In genomic region chr18:48942554-48943261, GRCh38 we compare ENCODE assay signal across 1 cellular context.
TF ChIP-seq lines count a peak whose summit lies in the region.

No MANE protein-coding gene starts in this region.

TF ChIP-seq in HepG2, 621 proteins besides CTCF, POLR2A, EP300 and RAD21 (continued from another document and continues in another):
- TF ChIP-seq, protein P1, sequence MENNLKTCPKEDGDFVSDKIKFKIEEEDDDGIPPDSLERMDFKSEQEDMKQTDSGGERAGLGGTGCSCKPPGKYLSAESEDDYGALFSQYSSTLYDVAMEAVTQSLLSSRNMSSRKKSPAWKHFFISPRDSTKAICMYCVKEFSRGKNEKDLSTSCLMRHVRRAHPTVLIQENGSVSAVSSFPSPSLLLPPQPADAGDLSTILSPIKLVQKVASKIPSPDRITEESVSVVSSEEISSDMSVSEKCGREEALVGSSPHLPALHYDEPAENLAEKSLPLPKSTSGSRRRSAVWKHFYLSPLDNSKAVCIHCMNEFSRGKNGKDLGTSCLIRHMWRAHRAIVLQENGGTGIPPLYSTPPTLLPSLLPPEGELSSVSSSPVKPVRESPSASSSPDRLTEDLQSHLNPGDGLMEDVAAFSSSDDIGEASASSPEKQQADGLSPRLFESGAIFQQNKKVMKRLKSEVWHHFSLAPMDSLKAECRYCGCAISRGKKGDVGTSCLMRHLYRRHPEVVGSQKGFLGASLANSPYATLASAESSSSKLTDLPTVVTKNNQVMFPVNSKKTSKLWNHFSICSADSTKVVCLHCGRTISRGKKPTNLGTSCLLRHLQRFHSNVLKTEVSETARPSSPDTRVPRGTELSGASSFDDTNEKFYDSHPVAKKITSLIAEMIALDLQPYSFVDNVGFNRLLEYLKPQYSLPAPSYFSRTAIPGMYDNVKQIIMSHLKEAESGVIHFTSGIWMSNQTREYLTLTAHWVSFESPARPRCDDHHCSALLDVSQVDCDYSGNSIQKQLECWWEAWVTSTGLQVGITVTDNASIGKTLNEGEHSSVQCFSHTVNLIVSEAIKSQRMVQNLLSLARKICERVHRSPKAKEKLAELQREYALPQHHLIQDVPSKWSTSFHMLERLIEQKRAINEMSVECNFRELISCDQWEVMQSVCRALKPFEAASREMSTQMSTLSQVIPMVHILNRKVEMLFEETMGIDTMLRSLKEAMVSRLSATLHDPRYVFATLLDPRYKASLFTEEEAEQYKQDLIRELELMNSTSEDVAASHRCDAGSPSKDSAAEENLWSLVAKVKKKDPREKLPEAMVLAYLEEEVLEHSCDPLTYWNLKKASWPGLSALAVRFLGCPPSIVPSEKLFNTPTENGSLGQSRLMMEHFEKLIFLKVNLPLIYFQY (CRISPR knock-in tag; IDR thresholded peaks at IDR 0.05; ENCODE audit: borderline replicate concordance): peak; percentile 28; the same call in 1 of the 2 replicates
- TF ChIP-seq, protein P2, sequence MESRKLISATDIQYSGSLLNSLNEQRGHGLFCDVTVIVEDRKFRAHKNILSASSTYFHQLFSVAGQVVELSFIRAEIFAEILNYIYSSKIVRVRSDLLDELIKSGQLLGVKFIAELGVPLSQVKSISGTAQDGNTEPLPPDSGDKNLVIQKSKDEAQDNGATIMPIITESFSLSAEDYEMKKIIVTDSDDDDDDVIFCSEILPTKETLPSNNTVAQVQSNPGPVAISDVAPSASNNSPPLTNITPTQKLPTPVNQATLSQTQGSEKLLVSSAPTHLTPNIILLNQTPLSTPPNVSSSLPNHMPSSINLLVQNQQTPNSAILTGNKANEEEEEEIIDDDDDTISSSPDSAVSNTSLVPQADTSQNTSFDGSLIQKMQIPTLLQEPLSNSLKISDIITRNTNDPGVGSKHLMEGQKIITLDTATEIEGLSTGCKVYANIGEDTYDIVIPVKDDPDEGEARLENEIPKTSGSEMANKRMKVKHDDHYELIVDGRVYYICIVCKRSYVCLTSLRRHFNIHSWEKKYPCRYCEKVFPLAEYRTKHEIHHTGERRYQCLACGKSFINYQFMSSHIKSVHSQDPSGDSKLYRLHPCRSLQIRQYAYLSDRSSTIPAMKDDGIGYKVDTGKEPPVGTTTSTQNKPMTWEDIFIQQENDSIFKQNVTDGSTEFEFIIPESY (CRISPR knock-in tag; IDR thresholded peaks at IDR 0.05): no peak
- TF ChIP-seq, protein P3, sequence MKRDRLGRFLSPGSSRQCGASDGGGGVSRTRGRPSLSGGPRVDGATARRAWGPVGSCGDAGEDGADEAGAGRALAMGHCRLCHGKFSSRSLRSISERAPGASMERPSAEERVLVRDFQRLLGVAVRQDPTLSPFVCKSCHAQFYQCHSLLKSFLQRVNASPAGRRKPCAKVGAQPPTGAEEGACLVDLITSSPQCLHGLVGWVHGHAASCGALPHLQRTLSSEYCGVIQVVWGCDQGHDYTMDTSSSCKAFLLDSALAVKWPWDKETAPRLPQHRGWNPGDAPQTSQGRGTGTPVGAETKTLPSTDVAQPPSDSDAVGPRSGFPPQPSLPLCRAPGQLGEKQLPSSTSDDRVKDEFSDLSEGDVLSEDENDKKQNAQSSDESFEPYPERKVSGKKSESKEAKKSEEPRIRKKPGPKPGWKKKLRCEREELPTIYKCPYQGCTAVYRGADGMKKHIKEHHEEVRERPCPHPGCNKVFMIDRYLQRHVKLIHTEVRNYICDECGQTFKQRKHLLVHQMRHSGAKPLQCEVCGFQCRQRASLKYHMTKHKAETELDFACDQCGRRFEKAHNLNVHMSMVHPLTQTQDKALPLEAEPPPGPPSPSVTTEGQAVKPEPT (CRISPR knock-in tag; IDR thresholded peaks at IDR 0.05; ENCODE audit: low read depth): no peak
- no peak for TF ChIP-seq NKX3-1 (CRISPR knock-in tag; IDR thresholded peaks at IDR 0.05)
- TF ChIP-seq BRCA1 (CRISPR knock-in tag; IDR thresholded peaks at IDR 0.05): no peak
- TF ChIP-seq THAP9 (CRISPR knock-in tag; IDR thresholded peaks at IDR 0.05; ENCODE audit: borderline replicate concordance): no peak
- no peak for TF ChIP-seq ZNF460 (CRISPR knock-in tag; IDR thresholded peaks at IDR 0.05; ENCODE audit: borderline replicate concordance)
- no peak for TF ChIP-seq JDP2 (CRISPR knock-in tag; IDR thresholded peaks at IDR 0.05; ENCODE audit: borderline replicate concordance)
- TF ChIP-seq CENPX (CRISPR knock-in tag; IDR thresholded peaks at IDR 0.05): no peak
- TF ChIP-seq ZNF292 (CRISPR knock-in tag; IDR thresholded peaks at IDR 0.05; ENCODE audit: borderline replicate concordance, low read depth): peak; percentile 72; the same call in 1 of the 2 replicates
- TF ChIP-seq TCF7 (IDR thresholded peaks at IDR 0.05; ENCODE audit: low read depth): no peak
- no peak for TF ChIP-seq E2F5 (CRISPR knock-in tag; conservative IDR thresholded peaks at IDR 0.05)
- no peak for TF ChIP-seq HDAC6 (IDR thresholded peaks at IDR 0.05; ENCODE audit: low read depth, low read length)
- peak; percentile 51; the same call in 1 of the 2 replicates for TF ChIP-seq HOXA3 (CRISPR knock-in tag; IDR thresholded peaks at IDR 0.05)
- 0 out of 4 replicates have a peak, but pooled peaks of 1 of the 2 experiments have one; percentile 20 for TF ChIP-seq ATF4 (CRISPR knock-in tag; IDR thresholded peaks at IDR 0.05)
- no peak for TF ChIP-seq NR0B2 (CRISPR knock-in tag; IDR thresholded peaks at IDR 0.05)
- no peak for TF ChIP-seq SATB2 (CRISPR knock-in tag; IDR thresholded peaks at IDR 0.05)
- no peak for TF ChIP-seq REPIN1 (CRISPR knock-in tag; IDR thresholded peaks at IDR 0.05; ENCODE audit: borderline replicate concordance, low read depth)
- TF ChIP-seq STAT5B (CRISPR knock-in tag; IDR thresholded peaks at IDR 0.05): no peak
- no peak for TF ChIP-seq REL (CRISPR knock-in tag; conservative IDR thresholded peaks at IDR 0.05)
- TF ChIP-seq ZNF430 (CRISPR knock-in tag; IDR thresholded peaks at IDR 0.05): 0 out of 2 replicates have a peak, but pooled peaks have one; percentile 46
- TF ChIP-seq DPF2 (CRISPR knock-in tag; IDR thresholded peaks at IDR 0.05; ENCODE audit: borderline replicate concordance, low read depth): no peak
- no peak for TF ChIP-seq ZNF234 (CRISPR knock-in tag; conservative IDR thresholded peaks at IDR 0.05)
- no peak for TF ChIP-seq ZNF317 (CRISPR knock-in tag; IDR thresholded peaks at IDR 0.05)
- no peak for TF ChIP-seq ZNF850 (CRISPR knock-in tag; conservative IDR thresholded peaks at IDR 0.05)
- no peak for TF ChIP-seq ZNF367 (CRISPR knock-in tag; IDR thresholded peaks at IDR 0.05; ENCODE audit: borderline replicate concordance)
- TF ChIP-seq ZNF747 (CRISPR knock-in tag; IDR thresholded peaks at IDR 0.05; ENCODE audit: borderline replicate concordance): no peak
- no peak for TF ChIP-seq SRSF4 (IDR thresholded peaks at IDR 0.05; ENCODE audit: low read depth, low read length, poor library complexity, severe bottlenecking)
- no peak for TF ChIP-seq BHLHE40 (IDR thresholded peaks at IDR 0.05; ENCODE audit: low read length)
- no peak for TF ChIP-seq ZBTB44 (CRISPR knock-in tag; IDR thresholded peaks at IDR 0.05)
- TF ChIP-seq, protein P4, sequence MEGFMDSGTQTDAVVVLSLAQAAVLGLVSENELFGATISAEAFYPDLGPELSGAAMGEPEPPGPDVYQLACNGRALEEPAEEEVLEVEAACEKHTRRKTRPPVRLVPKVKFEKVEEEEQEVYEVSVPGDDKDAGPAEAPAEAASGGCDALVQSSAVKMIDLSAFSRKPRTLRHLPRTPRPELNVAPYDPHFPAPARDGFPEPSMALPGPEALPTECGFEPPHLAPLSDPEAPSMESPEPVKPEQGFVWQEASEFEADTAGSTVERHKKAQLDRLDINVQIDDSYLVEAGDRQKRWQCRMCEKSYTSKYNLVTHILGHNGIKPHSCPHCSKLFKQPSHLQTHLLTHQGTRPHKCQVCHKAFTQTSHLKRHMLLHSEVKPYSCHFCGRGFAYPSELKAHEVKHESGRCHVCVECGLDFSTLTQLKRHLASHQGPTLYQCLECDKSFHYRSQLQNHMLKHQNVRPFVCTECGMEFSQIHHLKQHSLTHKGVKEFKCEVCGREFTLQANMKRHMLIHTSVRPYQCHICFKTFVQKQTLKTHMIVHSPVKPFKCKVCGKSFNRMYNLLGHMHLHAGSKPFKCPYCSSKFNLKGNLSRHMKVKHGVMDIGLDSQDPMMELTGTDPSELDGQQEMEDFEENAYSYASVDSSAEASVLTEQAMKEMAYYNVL (CRISPR knock-in tag; IDR thresholded peaks at IDR 0.05; ENCODE audit: borderline replicate concordance): no peak; the same call in 1 of the 2 replicates
- TF ChIP-seq FOXC1 (CRISPR knock-in tag; IDR thresholded peaks at IDR 0.05; ENCODE audit: borderline replicate concordance): no peak; the same call in 1 of the 2 replicates
- TF ChIP-seq TGIF2 (CRISPR knock-in tag; IDR thresholded peaks at IDR 0.05): peak; percentile 94
- no peak for TF ChIP-seq ZNF572 (CRISPR knock-in tag; IDR thresholded peaks at IDR 0.05)
- TF ChIP-seq SNRNP70 (IDR thresholded peaks at IDR 0.05; ENCODE audit: low read depth, low read length): no peak
- TF ChIP-seq SMARCC2 (IDR thresholded peaks at IDR 0.05): no peak
- TF ChIP-seq ZNF670 (CRISPR knock-in tag; IDR thresholded peaks at IDR 0.05; ENCODE audit: borderline replicate concordance): no peak
- peak; percentile 80 for TF ChIP-seq NCOA2 (CRISPR knock-in tag; IDR thresholded peaks at IDR 0.05)
- no peak for TF ChIP-seq SRF (IDR thresholded peaks at IDR 0.05; ENCODE audit: low read depth, low read length)
- no peak for TF ChIP-seq KLF16 (CRISPR knock-in tag; IDR thresholded peaks at IDR 0.05)
- TF ChIP-seq BATF2 (CRISPR knock-in tag; IDR thresholded peaks at IDR 0.05): no peak
- no peak for TF ChIP-seq FLYWCH1 (CRISPR knock-in tag; IDR thresholded peaks at IDR 0.05)
- TF ChIP-seq ZFP90 (CRISPR knock-in tag; IDR thresholded peaks at IDR 0.05; ENCODE audit: borderline replicate concordance): no peak
